ENCODE assay signal across 1 cellular context in the genomic region with DNA sequence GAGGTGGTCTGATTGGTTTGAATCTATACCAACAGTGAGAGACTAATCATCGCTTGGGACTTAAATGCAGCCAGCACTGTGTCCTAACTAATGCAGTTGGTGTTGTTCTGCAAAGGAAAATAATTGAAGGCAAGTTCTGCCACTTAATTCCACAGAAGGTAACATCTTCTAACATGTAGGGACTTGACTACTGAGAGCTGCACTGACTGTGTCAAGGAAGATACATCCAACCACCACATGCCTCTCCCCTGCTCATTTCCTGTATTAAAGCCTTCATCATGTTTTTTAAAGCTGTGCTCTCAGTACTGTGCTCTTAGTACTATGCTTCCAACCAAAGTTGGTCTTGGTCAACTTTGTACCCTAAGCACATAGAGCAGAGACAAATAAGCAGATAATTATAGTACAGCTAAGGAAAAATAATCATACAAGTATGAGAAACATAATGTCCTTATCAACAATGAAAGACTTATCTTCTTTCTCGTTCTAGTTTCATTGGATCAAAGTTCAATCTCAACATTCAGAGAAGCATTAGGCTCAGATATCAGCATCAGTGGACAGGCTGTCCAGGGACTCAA.
TF ChIP-seq lines count a peak whose summit lies in the region.

No MANE protein-coding gene starts in this region.

TF ChIP-seq in HepG2, 621 proteins besides CTCF, POLR2A, EP300 and RAD21:
- TF ChIP-seq, protein P1, sequence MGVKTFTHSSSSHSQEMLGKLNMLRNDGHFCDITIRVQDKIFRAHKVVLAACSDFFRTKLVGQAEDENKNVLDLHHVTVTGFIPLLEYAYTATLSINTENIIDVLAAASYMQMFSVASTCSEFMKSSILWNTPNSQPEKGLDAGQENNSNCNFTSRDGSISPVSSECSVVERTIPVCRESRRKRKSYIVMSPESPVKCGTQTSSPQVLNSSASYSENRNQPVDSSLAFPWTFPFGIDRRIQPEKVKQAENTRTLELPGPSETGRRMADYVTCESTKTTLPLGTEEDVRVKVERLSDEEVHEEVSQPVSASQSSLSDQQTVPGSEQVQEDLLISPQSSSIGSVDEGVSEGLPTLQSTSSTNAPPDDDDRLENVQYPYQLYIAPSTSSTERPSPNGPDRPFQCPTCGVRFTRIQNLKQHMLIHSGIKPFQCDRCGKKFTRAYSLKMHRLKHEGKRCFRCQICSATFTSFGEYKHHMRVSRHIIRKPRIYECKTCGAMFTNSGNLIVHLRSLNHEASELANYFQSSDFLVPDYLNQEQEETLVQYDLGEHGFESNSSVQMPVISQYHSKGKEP (CRISPR knock-in tag; IDR thresholded peaks at IDR 0.05), result no peak
- TF ChIP-seq U2AF1 (optimal IDR thresholded peaks at IDR 0.05; ENCODE audit: low read depth, low read length), result no peak
- TF ChIP-seq, protein P2, sequence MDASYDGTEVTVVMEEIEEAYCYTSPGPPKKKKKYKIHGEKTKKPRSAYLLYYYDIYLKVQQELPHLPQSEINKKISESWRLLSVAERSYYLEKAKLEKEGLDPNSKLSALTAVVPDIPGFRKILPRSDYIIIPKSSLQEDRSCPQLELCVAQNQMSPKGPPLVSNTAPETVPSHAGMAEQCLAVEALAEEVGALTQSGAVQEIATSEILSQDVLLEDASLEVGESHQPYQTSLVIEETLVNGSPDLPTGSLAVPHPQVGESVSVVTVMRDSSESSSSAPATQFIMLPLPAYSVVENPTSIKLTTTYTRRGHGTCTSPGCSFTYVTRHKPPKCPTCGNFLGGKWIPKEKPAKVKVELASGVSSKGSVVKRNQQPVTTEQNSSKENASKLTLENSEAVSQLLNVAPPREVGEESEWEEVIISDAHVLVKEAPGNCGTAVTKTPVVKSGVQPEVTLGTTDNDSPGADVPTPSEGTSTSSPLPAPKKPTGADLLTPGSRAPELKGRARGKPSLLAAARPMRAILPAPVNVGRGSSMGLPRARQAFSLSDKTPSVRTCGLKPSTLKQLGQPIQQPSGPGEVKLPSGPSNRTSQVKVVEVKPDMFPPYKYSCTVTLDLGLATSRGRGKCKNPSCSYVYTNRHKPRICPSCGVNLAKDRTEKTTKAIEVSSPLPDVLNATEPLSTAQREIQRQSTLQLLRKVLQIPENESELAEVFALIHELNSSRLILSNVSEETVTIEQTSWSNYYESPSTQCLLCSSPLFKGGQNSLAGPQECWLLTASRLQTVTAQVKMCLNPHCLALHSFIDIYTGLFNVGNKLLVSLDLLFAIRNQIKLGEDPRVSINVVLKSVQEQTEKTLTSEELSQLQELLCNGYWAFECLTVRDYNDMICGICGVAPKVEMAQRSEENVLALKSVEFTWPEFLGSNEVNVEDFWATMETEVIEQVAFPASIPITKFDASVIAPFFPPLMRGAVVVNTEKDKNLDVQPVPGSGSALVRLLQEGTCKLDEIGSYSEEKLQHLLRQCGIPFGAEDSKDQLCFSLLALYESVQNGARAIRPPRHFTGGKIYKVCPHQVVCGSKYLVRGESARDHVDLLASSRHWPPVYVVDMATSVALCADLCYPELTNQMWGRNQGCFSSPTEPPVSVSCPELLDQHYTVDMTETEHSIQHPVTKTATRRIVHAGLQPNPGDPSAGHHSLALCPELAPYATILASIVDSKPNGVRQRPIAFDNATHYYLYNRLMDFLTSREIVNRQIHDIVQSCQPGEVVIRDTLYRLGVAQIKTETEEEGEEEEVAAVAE (CRISPR knock-in tag; IDR thresholded peaks at IDR 0.05; ENCODE audit: borderline replicate concordance), result no peak
- no peak for TF ChIP-seq U2AF2 (IDR thresholded peaks at IDR 0.05; ENCODE audit: low read depth, low read length)
- no peak for TF ChIP-seq MBD4 (IDR thresholded peaks at IDR 0.05; ENCODE audit: borderline replicate concordance, low read length)
- TF ChIP-seq ZNF34 (CRISPR knock-in tag; IDR thresholded peaks at IDR 0.05; ENCODE audit: borderline replicate concordance), result no peak
- TF ChIP-seq, protein P3, sequence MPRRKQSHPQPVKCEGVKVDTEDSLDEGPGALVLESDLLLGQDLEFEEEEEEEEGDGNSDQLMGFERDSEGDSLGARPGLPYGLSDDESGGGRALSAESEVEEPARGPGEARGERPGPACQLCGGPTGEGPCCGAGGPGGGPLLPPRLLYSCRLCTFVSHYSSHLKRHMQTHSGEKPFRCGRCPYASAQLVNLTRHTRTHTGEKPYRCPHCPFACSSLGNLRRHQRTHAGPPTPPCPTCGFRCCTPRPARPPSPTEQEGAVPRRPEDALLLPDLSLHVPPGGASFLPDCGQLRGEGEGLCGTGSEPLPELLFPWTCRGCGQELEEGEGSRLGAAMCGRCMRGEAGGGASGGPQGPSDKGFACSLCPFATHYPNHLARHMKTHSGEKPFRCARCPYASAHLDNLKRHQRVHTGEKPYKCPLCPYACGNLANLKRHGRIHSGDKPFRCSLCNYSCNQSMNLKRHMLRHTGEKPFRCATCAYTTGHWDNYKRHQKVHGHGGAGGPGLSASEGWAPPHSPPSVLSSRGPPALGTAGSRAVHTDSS (CRISPR knock-in tag; conservative IDR thresholded peaks at IDR 0.05), result no peak
- no peak for TF ChIP-seq YEATS4 (CRISPR knock-in tag; IDR thresholded peaks at IDR 0.05; ENCODE audit: borderline replicate concordance)
- TF ChIP-seq IKZF1 (IDR thresholded peaks at IDR 0.05), result no peak
- TF ChIP-seq NR2F6 (IDR thresholded peaks at IDR 0.05), result no peak
- TF ChIP-seq NR2F6 (CRISPR knock-in tag; IDR thresholded peaks at IDR 0.05), result no peak
- no peak for TF ChIP-seq ZNF367 (CRISPR knock-in tag; IDR thresholded peaks at IDR 0.05; ENCODE audit: borderline replicate concordance)
- TF ChIP-seq ZNF460 (CRISPR knock-in tag; IDR thresholded peaks at IDR 0.05; ENCODE audit: borderline replicate concordance), result no peak
- TF ChIP-seq FOXC1 (CRISPR knock-in tag; IDR thresholded peaks at IDR 0.05; ENCODE audit: borderline replicate concordance), result no peak
- no peak for TF ChIP-seq ZNF549 (CRISPR knock-in tag; IDR thresholded peaks at IDR 0.05)
- TF ChIP-seq KDM5A (IDR thresholded peaks at IDR 0.05; ENCODE audit: borderline replicate concordance, low read length), result no peak
- TF ChIP-seq, protein P4, sequence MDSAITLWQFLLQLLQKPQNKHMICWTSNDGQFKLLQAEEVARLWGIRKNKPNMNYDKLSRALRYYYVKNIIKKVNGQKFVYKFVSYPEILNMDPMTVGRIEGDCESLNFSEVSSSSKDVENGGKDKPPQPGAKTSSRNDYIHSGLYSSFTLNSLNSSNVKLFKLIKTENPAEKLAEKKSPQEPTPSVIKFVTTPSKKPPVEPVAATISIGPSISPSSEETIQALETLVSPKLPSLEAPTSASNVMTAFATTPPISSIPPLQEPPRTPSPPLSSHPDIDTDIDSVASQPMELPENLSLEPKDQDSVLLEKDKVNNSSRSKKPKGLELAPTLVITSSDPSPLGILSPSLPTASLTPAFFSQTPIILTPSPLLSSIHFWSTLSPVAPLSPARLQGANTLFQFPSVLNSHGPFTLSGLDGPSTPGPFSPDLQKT (CRISPR knock-in tag; IDR thresholded peaks at IDR 0.05; ENCODE audit: borderline replicate concordance), result no peak
- no peak for TF ChIP-seq PAWR (CRISPR knock-in tag; IDR thresholded peaks at IDR 0.05; ENCODE audit: borderline replicate concordance)
- TF ChIP-seq, protein P5, sequence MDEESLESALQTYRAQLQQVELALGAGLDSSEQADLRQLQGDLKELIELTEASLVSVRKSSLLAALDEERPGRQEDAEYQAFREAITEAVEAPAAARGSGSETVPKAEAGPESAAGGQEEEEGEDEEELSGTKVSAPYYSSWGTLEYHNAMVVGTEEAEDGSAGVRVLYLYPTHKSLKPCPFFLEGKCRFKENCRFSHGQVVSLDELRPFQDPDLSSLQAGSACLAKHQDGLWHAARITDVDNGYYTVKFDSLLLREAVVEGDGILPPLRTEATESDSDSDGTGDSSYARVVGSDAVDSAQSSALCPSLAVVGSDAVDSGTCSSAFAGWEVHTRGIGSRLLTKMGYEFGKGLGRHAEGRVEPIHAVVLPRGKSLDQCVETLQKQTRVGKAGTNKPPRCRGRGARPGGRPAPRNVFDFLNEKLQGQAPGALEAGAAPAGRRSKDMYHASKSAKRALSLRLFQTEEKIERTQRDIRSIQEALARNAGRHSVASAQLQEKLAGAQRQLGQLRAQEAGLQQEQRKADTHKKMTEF (CRISPR knock-in tag; IDR thresholded peaks at IDR 0.05), result no peak
- TF ChIP-seq, protein P6, sequence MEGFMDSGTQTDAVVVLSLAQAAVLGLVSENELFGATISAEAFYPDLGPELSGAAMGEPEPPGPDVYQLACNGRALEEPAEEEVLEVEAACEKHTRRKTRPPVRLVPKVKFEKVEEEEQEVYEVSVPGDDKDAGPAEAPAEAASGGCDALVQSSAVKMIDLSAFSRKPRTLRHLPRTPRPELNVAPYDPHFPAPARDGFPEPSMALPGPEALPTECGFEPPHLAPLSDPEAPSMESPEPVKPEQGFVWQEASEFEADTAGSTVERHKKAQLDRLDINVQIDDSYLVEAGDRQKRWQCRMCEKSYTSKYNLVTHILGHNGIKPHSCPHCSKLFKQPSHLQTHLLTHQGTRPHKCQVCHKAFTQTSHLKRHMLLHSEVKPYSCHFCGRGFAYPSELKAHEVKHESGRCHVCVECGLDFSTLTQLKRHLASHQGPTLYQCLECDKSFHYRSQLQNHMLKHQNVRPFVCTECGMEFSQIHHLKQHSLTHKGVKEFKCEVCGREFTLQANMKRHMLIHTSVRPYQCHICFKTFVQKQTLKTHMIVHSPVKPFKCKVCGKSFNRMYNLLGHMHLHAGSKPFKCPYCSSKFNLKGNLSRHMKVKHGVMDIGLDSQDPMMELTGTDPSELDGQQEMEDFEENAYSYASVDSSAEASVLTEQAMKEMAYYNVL (CRISPR knock-in tag; IDR thresholded peaks at IDR 0.05; ENCODE audit: borderline replicate concordance), result no peak
- no peak for TF ChIP-seq ZNF652 (CRISPR knock-in tag; IDR thresholded peaks at IDR 0.05; ENCODE audit: borderline replicate concordance, low read depth)
